8 cellular contexts compared by ENCODE assay signal in genomic region chr6:3118353-3119039, GRCh38. TPM values are rescaled to one million over a fixed set of nuclear protein-coding genes. Genes with fewer than 3 reads are reported as not detected.
DNase-seq lines count a peak whose midpoint lies in the region; ATAC-seq and TF ChIP-seq lines count a peak whose summit lies in the region.

Gene BPHL (plus strand): TSS chr6:3118711. CDS start chr6:3118741, 30 bp downstream.

- ATAC-seq in GM18873 (IDR thresholded peaks at IDR 0.05; ENCODE audit: low FRiP score, unreplicated experiment) (peak; percentile 80), HG03135 (IDR thresholded peaks at IDR 0.05; ENCODE audit: unreplicated experiment) (peak; percentile 91)

- TF ChIP-seq CTCF in AG04449 (IDR thresholded peaks at IDR 0.05; ENCODE audit: insufficient read depth, low read length, missing control alignments) (no peak), WERI-Rb-1 (IDR thresholded peaks at IDR 0.05; ENCODE audit: low read depth, low read length) (peak; percentile 33; the same call in 1 of the 2 replicates), mammary epithelial cell (conservative IDR thresholded peaks at IDR 0.05 in 1 of 2, IDR thresholded peaks at IDR 0.05 in 1 of 2; ENCODE audit: extremely low read depth in 1 of 2, insufficient read depth in 1 of 2, low read depth in 1 of 2, low read length in 2 of 2) (no peak)

- peaks cover 4% of the 10 kb centered on the region for H3K4me1 ChIP-seq in mammary epithelial cell (ENCODE audit: insufficient read depth, low read length)
- peaks cover 15% of the 10 kb centered on the region for H3K4me1 ChIP-seq in iPS-20b (ENCODE audit: insufficient read depth, low read length)

- peaks cover 6% of the 10 kb centered on the region for H3K79me2 ChIP-seq in mammary epithelial cell (ENCODE audit: insufficient read depth, low read length)

- H3K27ac ChIP-seq in WERI-Rb-1 (peak within 1 kb of the TSS; percentile 89), mammary epithelial cell (ENCODE audit: insufficient read depth, low read depth, low read length) (peak within 1 kb of the TSS; percentile 96), iPS-20b (ENCODE audit: low read length) (peak within 1 kb of the TSS; percentile 20), skin epidermis (peak within 1 kb of the TSS; percentile 65 to 97 (median 93))

- WGBS in mammary epithelial cell (ENCODE audit: low coverage, missing lambda C conversion rate): 0% methylated on average over 23 of the region's 89 CpGs

- DNase-seq in AG04449 (ENCODE audit: low read depth, low spot score): peak; percentile 41
- peak; percentile 96 for DNase-seq in NCI-H2196 (lab: John Stamatoyannopoulos, UW; ENCODE audit: unreplicated experiment)
- DNase-seq in WERI-Rb-1: peak; percentile 100
- peak; percentile 94 for DNase-seq in mammary epithelial cell

- in situ Hi-C loops in mammary epithelial cell (cut with MboI; ENCODE audit: low sequenced_read_pairs in 2 of 2): no loop called here

- intact Hi-C loops in mammary epithelial cell (cut with micrococcal nuclease): loop anchor here (2.0 to 5.0 kb wide), 3 partner anchors 50 to 121 kb away; partner anchors contain the start of genes NQO2 and RIPK1

- POLR2A ChIA-PET in AG04449 (lab: Yijun Ruan, JAX): no interaction called here

- CTCF ChIA-PET in AG04449 (lab: Yijun Ruan, JAX): interaction anchor here (1.4 to 5.8 kb wide), 3 partner anchors 10 to 133 kb away, joined by 3 to 89 read pairs (median 9); no protein-coding TSS in a partner anchor
- CTCF ChIA-PET in mammary epithelial cell (lab: Charles Lee; ENCODE audit: low non-redundant PET): no interaction called here

- dilution Hi-C loops in mammary epithelial cell (cut with HindIII; ENCODE audit: low sequenced_read_pairs): loop anchor here (5.0 kb wide), 1 partner anchor 49 kb away; no protein-coding TSS in a partner anchor

- BruUV-seq in mammary epithelial cell (replicated peaks; lab: Mats Ljungman, UMichigan): no TSS peak

- H3K4me2 ChIP-seq in mammary epithelial cell (ENCODE audit: insufficient read depth, low read depth, low read length): peak within 1 kb of the TSS; percentile 92

- H3K9ac ChIP-seq in mammary epithelial cell (ENCODE audit: insufficient read depth, low read length): peak within 1 kb of the TSS; percentile 92
- H3K9ac ChIP-seq in iPS-20b (ENCODE audit: low read depth, low read length): peak within 1 kb of the TSS; percentile 89

- no peaks in the 10 kb centered on the region for H3K27me3 ChIP-seq in WERI-Rb-1 (ENCODE audit: insufficient read depth, low read depth, severe bottlenecking)
- H3K27me3 ChIP-seq in mammary epithelial cell (ENCODE audit: insufficient read depth, low read length): no peaks in the 10 kb centered on the region
- no peaks in the 10 kb centered on the region for H3K27me3 ChIP-seq in iPS-20b (ENCODE audit: insufficient read depth, low read length)

- no peaks in the 10 kb centered on the region for H3K9me3 ChIP-seq in WERI-Rb-1 (ENCODE audit: severe bottlenecking)
- no peaks in the 10 kb centered on the region for H3K9me3 ChIP-seq in mammary epithelial cell (replicated peaks; ENCODE audit: insufficient read depth, low read length)
- no peaks in the 10 kb centered on the region for H3K9me3 ChIP-seq in iPS-20b (ENCODE audit: insufficient read depth, low read depth, low read length)

- H3K4me3 ChIP-seq in AG04449 (ENCODE audit: low read depth, low read length) (peak within 1 kb of the TSS; percentile 96), WERI-Rb-1 (ENCODE audit: low read depth, low read length) (peak within 1 kb of the TSS; percentile 82), mammary epithelial cell (replicated peaks in 1 of 3; ENCODE audit: insufficient read depth in 1 of 3, low read depth in 2 of 3, low read length in 3 of 3) (peak within 1 kb of the TSS; percentile 77 to 92 (median 85)), iPS-20b (ENCODE audit: low read length) (peak within 1 kb of the TSS; percentile 88), skin epidermis (peak within 1 kb of the TSS; percentile 66 to 91 (median 82))

- peaks cover 3% of the 10 kb centered on the region for H3K36me3 ChIP-seq in WERI-Rb-1
- no peaks in the 10 kb centered on the region for H3K36me3 ChIP-seq in mammary epithelial cell (ENCODE audit: insufficient read depth, low read length)
- peaks cover 13% of the 10 kb centered on the region; the same call in 1 of the 2 replicates for H3K36me3 ChIP-seq in iPS-20b (ENCODE audit: insufficient read depth, low read depth, low read length)

- no peaks in the 10 kb centered on the region for H4K20me1 ChIP-seq in mammary epithelial cell (ENCODE audit: insufficient read depth, low read length)

- peak within 1 kb of the TSS; percentile 96 for H2AFZ ChIP-seq in mammary epithelial cell (ENCODE audit: low read depth, low read length)

RNA-seq across cellular contexts. Expression of gene BPHL, which starts in this region (rescaled TPM):
- 10 to 100 TPM; 24.8 to 25.8 TPM for total RNA-seq in mammary epithelial cell
- 17.7 TPM for polyA plus RNA-seq in mammary epithelial cell
- not detected for polyA minus RNA-seq in mammary epithelial cell

Comparison
In these comparisons a context has a peak if more than half of its experiments do, and no peak if none do; other contexts are left out.
1. Peak in every context shown above with its lines: DNase-seq, ATAC-seq, H3K4me3 ChIP-seq and H3K27ac ChIP-seq.
2. DNase-seq: peak in every context shown above with its lines; median percentile 100 in WERI-Rb-1; 96 in NCI-H2196; 94 in mammary epithelial cell; 41 in AG04449.
3. H3K27ac ChIP-seq: peak in every context shown above with its lines; median percentile 96 in mammary epithelial cell; 93 in skin epidermis; 89 in WERI-Rb-1; 20 in iPS-20b.